Comparison of ENCODE assay signal across 18 cellular contexts in the genomic region with DNA sequence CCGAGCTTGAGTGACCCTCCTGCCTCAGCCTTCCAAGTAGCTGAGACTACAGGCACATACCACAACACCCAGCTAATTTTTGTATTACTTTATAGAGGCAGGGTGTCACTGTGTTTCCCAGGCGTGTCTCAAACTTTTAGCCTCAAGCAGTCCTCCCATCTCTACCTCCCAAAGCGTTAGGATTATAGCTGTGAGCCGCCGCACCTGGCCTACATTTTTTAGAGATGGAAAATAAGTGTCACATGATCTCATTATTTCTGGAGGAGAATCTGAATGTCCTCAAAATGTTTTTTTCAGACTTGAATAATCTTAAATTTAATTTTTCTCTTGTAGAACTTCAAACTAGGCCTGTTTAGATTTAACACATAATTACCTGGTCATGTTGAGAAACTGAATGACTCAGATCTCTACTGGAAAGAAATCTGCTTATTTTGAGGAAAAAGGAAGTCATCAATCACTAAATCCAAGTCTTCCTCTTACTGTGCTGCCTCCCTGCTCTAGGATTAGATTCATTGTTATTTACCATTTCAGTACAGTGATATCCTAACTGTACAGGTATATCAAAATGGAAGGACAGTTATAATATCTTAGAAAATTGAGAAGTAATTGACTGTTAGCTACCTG.
"Had no signal": no experiment of that assay in that cellular context is flagged by ENCODE, and none has a peak within 500 bp of the region (broad histone marks: within the 10 kb centered on the region; RNA-seq: fewer than 3 reads in every experiment).

No MANE protein-coding gene starts in this region.

- H3K27ac ChIP-seq: esophagus squamous epithelium, heart left ventricle, left lung, upper lobe of left lung had no signal

- DNase-seq: activated CD4-positive, alpha-beta memory T cell treated with anti-CD3 and anti-CD28 coated beads, Interleukin-2, amount 10 ng/mL, durations not matched to agents 7 days and 5 days; activated CD4-positive, alpha-beta T cell treated with anti-CD3 and anti-CD28 coated beads for 1 hour; activated CD8-positive, alpha-beta memory T cell treated with anti-CD3 and anti-CD28 coated beads, Interleukin-2, amount 50 U/mL, for 4 hours; amniotic stem cell; cerebellar nuclear complex; esophagus squamous epithelium; heart left ventricle; islet precursor cell; left lung; mesendoderm; nephron progenitor cell; stimulated activated CD4-positive, alpha-beta T cell treated with anti-CD3 and anti-CD28 coated beads, Interleukin-12 subunit alpha, Interleukin-12 subunit beta, amount 100 ng/mL, for 4 hours; stimulated activated naive CD4-positive, alpha-beta T cell; T-helper 9 cell; upper lobe of left lung had no signal

- H3K9me3 ChIP-seq: esophagus squamous epithelium, heart left ventricle, left lung, upper lobe of left lung had no signal

- H3K27me3 Mint-ChIP-seq: activated CD4-positive, alpha-beta memory T cell treated with anti-CD3 and anti-CD28 coated beads, Interleukin-2, amount 10 ng/mL, durations not matched to agents 7 days and 5 days; activated naive CD4-positive, alpha-beta T cell treated with anti-CD3 and anti-CD28 coated beads, Interleukin-2, amount 50 U/mL, for 24 hours; brain had no signal

- H3K9me3 Mint-ChIP-seq: activated CD4-positive, alpha-beta memory T cell treated with anti-CD3 and anti-CD28 coated beads, Interleukin-2, amount 10 ng/mL, durations not matched to agents 7 days and 5 days; activated naive CD4-positive, alpha-beta T cell treated with anti-CD3 and anti-CD28 coated beads, Interleukin-2, amount 50 U/mL, for 24 hours; activated T-helper 2 cell treated with anti-CD3 and anti-CD28 coated beads, Interferon-gamma antibody, Interleukin-2, Interleukin-4, amounts not matched to agents 10 μg/mL and 5 μg/mL and 100 μg/mL, durations not matched to agents 14 hours and 24 hours and 36 hours; brain; nephron progenitor cell had no signal

- H3K4me3 Mint-ChIP-seq: activated CD4-positive, alpha-beta memory T cell treated with anti-CD3 and anti-CD28 coated beads, Interleukin-2, amount 10 ng/mL, durations not matched to agents 7 days and 5 days; activated naive CD4-positive, alpha-beta T cell treated with anti-CD3 and anti-CD28 coated beads, Interleukin-2, amount 50 U/mL, for 24 hours; brain; nephron progenitor cell had no signal

- H3K27me3 ChIP-seq: esophagus squamous epithelium, heart left ventricle, left lung, upper lobe of left lung had no signal

- H3K4me1 Mint-ChIP-seq: brain, nephron progenitor cell had no signal

- H3K27ac Mint-ChIP-seq: activated CD4-positive, alpha-beta memory T cell treated with anti-CD3 and anti-CD28 coated beads, Interleukin-2, amount 10 ng/mL, durations not matched to agents 7 days and 5 days; activated T-helper 2 cell treated with anti-CD3 and anti-CD28 coated beads, Interferon-gamma antibody, Interleukin-2, Interleukin-4, amounts not matched to agents 10 μg/mL and 5 μg/mL and 100 μg/mL, durations not matched to agents 14 hours and 24 hours and 36 hours; brain; nephron progenitor cell had no signal

- H3K4me3 ChIP-seq: esophagus squamous epithelium, heart left ventricle, left lung, upper lobe of left lung had no signal
